ENCODE assay signal across 8 cellular contexts in genomic region chr4:148437439-148437838, GRCh38.
"Had no signal": no experiment of that assay in that cellular context is flagged by ENCODE, and none has a peak within 500 bp of the region (broad histone marks: within the 10 kb centered on the region; RNA-seq: fewer than 3 reads in every experiment).

No MANE protein-coding gene starts in this region.

- H3K27ac Mint-ChIP-seq: GM23338, H9, IgD-negative memory B cell had no signal

- DNase-seq: H9, HCEC 1CT, KBM-7 had no signal

- H2AFZ ChIP-seq: GM23338 had no signal

- H3K4me2 ChIP-seq: GM23338 had no signal

- ATAC-seq: GM23338 had no signal

- H3K4me3 Mint-ChIP-seq: GM23338, H9, IgD-negative memory B cell had no signal

- H3K4me3 ChIP-seq: GM23338 had no signal

- H3K9me3 Mint-ChIP-seq: GM23338, H9, IgD-negative memory B cell had no signal

- FAIRE-seq: H1, H54, HTR-8/SVneo had no signal
